Comparison of ENCODE assay signal across 16 cellular contexts in the genomic region with DNA sequence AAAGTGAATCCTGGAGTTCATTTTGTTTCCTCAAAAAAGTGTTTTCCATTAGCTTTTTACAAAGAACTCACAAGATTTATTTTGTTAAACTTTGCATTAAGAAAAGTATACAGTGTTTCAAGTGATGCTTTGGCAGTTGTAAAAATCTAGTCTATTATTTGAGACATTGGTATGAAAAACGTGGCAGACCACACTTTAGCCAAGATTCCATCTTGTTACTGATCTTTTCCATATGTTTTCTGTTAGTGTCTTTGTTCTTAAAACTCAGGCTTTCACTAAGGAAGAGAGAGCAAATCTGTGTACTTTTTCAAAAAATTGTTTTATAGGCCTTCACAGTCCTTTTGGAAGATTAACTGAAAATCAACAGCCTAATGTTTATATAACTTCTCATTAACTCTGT. TPM values are rescaled to one million over a fixed set of nuclear protein-coding genes. Genes with fewer than 3 reads are reported as not detected.
A peak's percentile ranks its signal among the peaks of the same experiment; 100 is the strongest.
DNase-seq lines count a peak whose midpoint lies in the region; ATAC-seq, FAIRE-seq and TF ChIP-seq lines count a peak whose summit lies in the region.
"Had no signal": no experiment of that assay in that cellular context is flagged by ENCODE, and none has a peak within 500 bp of the region (broad histone marks: within the 10 kb centered on the region; RNA-seq: fewer than 3 reads in every experiment).

No MANE protein-coding gene starts in this region.

- H4K8ac ChIP-seq in IMR-90 (ENCODE audit: low read depth in 2 of 2, low read length in 2 of 2): no peak overlapping the region; a peak in 1 of 4 replicates

- POLR2A ChIA-PET in IMR-90 (lab: Charles Lee; ENCODE audit: unreplicated experiment): no interaction called here

- H3K14ac ChIP-seq in IMR-90 (replicated peaks; ENCODE audit: low read depth, low read length): no peak overlapping the region

- no peaks in the 10 kb centered on the region for H3K79me1 ChIP-seq in IMR-90 (ENCODE audit: low read depth in 1 of 2, low read length in 2 of 2)

- H3K4me1 Mint-ChIP-seq in astrocyte (ENCODE audit: low read depth, unreplicated experiment): peaks cover 2% of the 10 kb centered on the region
- H3K4me1 Mint-ChIP-seq in activated CD4-positive, alpha-beta T cell treated with anti-CD3 and anti-CD28 coated beads, Interleukin-2, amount 10 ng/mL, durations not matched to agents 24 days and 14 days: no peaks in the 10 kb centered on the region

- H2AK5ac ChIP-seq in IMR-90 (ENCODE audit: low read depth, low read length): no peak overlapping the region

- DNase-seq in IMR-90 (peak; percentile 65), astrocyte (ENCODE audit: low read depth) (peak; percentile 57), foreskin fibroblast (peak; percentile 25 to 69), thoracic aorta (ENCODE audit: low spot score) (no peak), MM.1S (no peak), NCI-H2107 treated with DMSO at 0.1 percent for 48 hours (lab: John Stamatoyannopoulos, UW; ENCODE audit: unreplicated experiment) (no peak)
- no peak for DNase-seq in activated CD4-positive, alpha-beta T cell treated with anti-CD3 and anti-CD28 coated beads, Interleukin-2, amount 10 ng/mL, durations not matched to agents 24 days and 14 days
- DNase-seq: CD8-positive, alpha-beta T cell; effector CD8-positive, alpha-beta T cell; GDM1 had no signal

- H2BK5ac ChIP-seq in IMR-90 (ENCODE audit: low read depth, low read length, poor library complexity, severe bottlenecking): peak overlapping the region; percentile 53

- H4K20me1 ChIP-seq in IMR-90 (ENCODE audit: insufficient read depth, low read length): no peaks in the 10 kb centered on the region
- H4K20me1 ChIP-seq in astrocyte (ENCODE audit: insufficient read depth, low read length): no peaks in the 10 kb centered on the region
- H4K20me1 ChIP-seq in MM.1S (ENCODE audit: insufficient read depth, low read length): no peaks in the 10 kb centered on the region

- H2BK120ac ChIP-seq in IMR-90 (ENCODE audit: low read depth, low read length): no peak overlapping the region

- ATAC-seq in IMR-90 (ENCODE audit: low read depth): peak; percentile 50
- no peak for ATAC-seq in thoracic aorta (ENCODE audit: insufficient number of reproducible peaks, low FRiP score, low read depth)
- ATAC-seq: CD8-positive, alpha-beta T cell had no signal

- H3K18ac ChIP-seq in IMR-90 (ENCODE audit: low read depth, low read length): no peak overlapping the region

- H3K9ac ChIP-seq in IMR-90 (ENCODE audit: low read depth, low read length) (no peak overlapping the region), astrocyte (ENCODE audit: low read length) (no peak overlapping the region), MM.1S (ENCODE audit: low read length) (no peak overlapping the region)

- no peak for TF ChIP-seq RAD21 in IMR-90 (IDR thresholded peaks at IDR 0.05; ENCODE audit: low read length)

- H3K4me3 Mint-ChIP-seq in astrocyte (ENCODE audit: unreplicated experiment): no peak overlapping the region
- no peak overlapping the region for H3K4me3 Mint-ChIP-seq in activated CD4-positive, alpha-beta T cell treated with anti-CD3 and anti-CD28 coated beads, Interleukin-2, amount 10 ng/mL, durations not matched to agents 24 days and 14 days
- H3K4me3 Mint-ChIP-seq: CD8-positive, alpha-beta T cell had no signal

- H3K4me2 ChIP-seq in IMR-90 (ENCODE audit: low read depth, low read length): no peak overlapping the region
- H3K4me2 ChIP-seq in astrocyte (ENCODE audit: low read length): no peak overlapping the region
- no peak overlapping the region for H3K4me2 ChIP-seq in MM.1S (ENCODE audit: low read depth, low read length)

- TF ChIP-seq POLR2A in IMR-90 (IDR thresholded peaks at IDR 0.05; ENCODE audit: low read depth, low read length): no peak

- H2BK15ac ChIP-seq in IMR-90 (ENCODE audit: low read depth, low read length): no peak overlapping the region

- no peak overlapping the region for H3K56ac ChIP-seq in IMR-90 (ENCODE audit: extremely low read depth, insufficient read depth, low read length)

- FAIRE-seq in astrocyte (lab: Jason Lieb, UNC): peak; percentile 34
- FAIRE-seq: GM18507 had no signal

- dilution Hi-C loops in IMR-90 (cut with HindIII; ENCODE audit: low sequenced_read_pairs, unreplicated experiment): no loop called here

- H2AFZ ChIP-seq in IMR-90 (replicated peaks; ENCODE audit: low read length, poor library complexity) (no peak overlapping the region), astrocyte (ENCODE audit: low read depth, low read length) (no peak overlapping the region), MM.1S (ENCODE audit: low read length) (no peak overlapping the region)

- no peak overlapping the region for H2AK9ac ChIP-seq in IMR-90 (replicated peaks; ENCODE audit: low read depth, low read length, poor library complexity)

- no peaks in the 10 kb centered on the region for H3K9me3 Mint-ChIP-seq in astrocyte (ENCODE audit: unreplicated experiment)
- no peaks in the 10 kb centered on the region for H3K9me3 Mint-ChIP-seq in activated CD4-positive, alpha-beta T cell treated with anti-CD3 and anti-CD28 coated beads, Interleukin-2, amount 10 ng/mL, durations not matched to agents 24 days and 14 days
- H3K9me3 Mint-ChIP-seq: activated T-helper 2 cell treated with anti-CD3 and anti-CD28 coated beads, Interferon-gamma antibody, Interleukin-2, Interleukin-4, amounts not matched to agents 10 μg/mL and 5 μg/mL and 100 μg/mL, durations not matched to agents 14 hours and 24 hours and 36 hours; CD8-positive, alpha-beta T cell had no signal

- H3K4me1 ChIP-seq in IMR-90 (ENCODE audit: control insufficient read depth, insufficient read depth, low read length) (peaks cover 8% of the 10 kb centered on the region), astrocyte (ENCODE audit: insufficient read depth, low read length) (no peaks in the 10 kb centered on the region), thoracic aorta (ENCODE audit: control insufficient read depth in 1 of 2, low read depth in 2 of 2) (peaks cover 7 to 44% of the 10 kb centered on the region in 2 donors), MM.1S (ENCODE audit: low read length) (no peaks in the 10 kb centered on the region)

- H3K27me3 Mint-ChIP-seq in astrocyte (ENCODE audit: low read depth, unreplicated experiment): no peaks in the 10 kb centered on the region
- H3K27me3 Mint-ChIP-seq in activated CD4-positive, alpha-beta T cell treated with anti-CD3 and anti-CD28 coated beads, Interleukin-2, amount 10 ng/mL, durations not matched to agents 24 days and 14 days: no peaks in the 10 kb centered on the region

- no peak overlapping the region for H3K27ac Mint-ChIP-seq in astrocyte (ENCODE audit: unreplicated experiment)
- no peak overlapping the region for H3K27ac Mint-ChIP-seq in activated CD4-positive, alpha-beta T cell treated with anti-CD3 and anti-CD28 coated beads, Interleukin-2, amount 10 ng/mL, durations not matched to agents 24 days and 14 days
- H3K27ac Mint-ChIP-seq: activated T-helper 2 cell treated with anti-CD3 and anti-CD28 coated beads, Interferon-gamma antibody, Interleukin-2, Interleukin-4, amounts not matched to agents 10 μg/mL and 5 μg/mL and 100 μg/mL, durations not matched to agents 14 hours and 24 hours and 36 hours; CD8-positive, alpha-beta T cell had no signal

- H3K36me3 Mint-ChIP-seq in astrocyte (ENCODE audit: low read depth, unreplicated experiment): no peaks in the 10 kb centered on the region
- H3K36me3 Mint-ChIP-seq in activated CD4-positive, alpha-beta T cell treated with anti-CD3 and anti-CD28 coated beads, Interleukin-2, amount 10 ng/mL, durations not matched to agents 24 days and 14 days (ENCODE audit: low read depth): peaks cover under 1% of the 10 kb centered on the region
- H3K36me3 Mint-ChIP-seq: CD8-positive, alpha-beta T cell had no signal

- H3K9me3 ChIP-seq in IMR-90 (ENCODE audit: control insufficient read depth, insufficient read depth, low read length) (no peaks in the 10 kb centered on the region), astrocyte (ENCODE audit: insufficient read depth, low read depth, low read length) (no peaks in the 10 kb centered on the region), thoracic aorta (no peaks in the 10 kb centered on the region), MM.1S (replicated peaks; ENCODE audit: insufficient read depth, low read length) (no peaks in the 10 kb centered on the region)

- intact Hi-C loops in IMR-90 (cut with micrococcal nuclease): no loop called here
- intact Hi-C loops in activated CD4-positive, alpha-beta T cell treated with anti-CD3 and anti-CD28 coated beads, Interleukin-2, amount 10 ng/mL, durations not matched to agents 24 days and 14 days (cut with micrococcal nuclease): no loop called here

- WGBS in IMR-90 (ENCODE audit: extremely low coverage in 2 of 2, insufficient read length in 1 of 2), 2 experiments: no CpG with 5 or more reads among the region's 1 CpG

- CTCF ChIA-PET in IMR-90 (lab: Yijun Ruan, JAX): interaction anchor here (1.0 kb wide), 1 partner anchor 156 kb away, joined by 3 read pairs; no protein-coding TSS in a partner anchor

- H2BK20ac ChIP-seq in IMR-90 (ENCODE audit: low read depth, low read length): no peak overlapping the region

- no peak overlapping the region for H4K91ac ChIP-seq in IMR-90 (ENCODE audit: insufficient read depth, low read depth, low read length)

- H3K27me3 ChIP-seq in IMR-90 (ENCODE audit: control insufficient read depth, insufficient read depth, low read length) (no peaks in the 10 kb centered on the region), astrocyte (ENCODE audit: insufficient read depth, low read length) (no peaks in the 10 kb centered on the region), thoracic aorta (replicated peaks; ENCODE audit: insufficient read depth) (no peaks in the 10 kb centered on the region), MM.1S (replicated peaks; ENCODE audit: insufficient read depth, low read length) (no peaks in the 10 kb centered on the region)

- no TSS peak for BruUV-seq in IMR-90 (replicated peaks; lab: Mats Ljungman, UMichigan)

- no peak overlapping the region for H4K5ac ChIP-seq in IMR-90 (ENCODE audit: low read depth, low read length)

- H3K9me1 ChIP-seq in IMR-90 (ENCODE audit: insufficient read depth, low read length): peaks cover 2% of the 10 kb centered on the region; the same call in 1 of the 2 replicates

- no peak overlapping the region for H3K23ac ChIP-seq in IMR-90 (ENCODE audit: low read depth, low read length)

- in situ Hi-C loops in IMR-90 (cut with MboI; ENCODE audit: low sequenced_read_pairs): no loop called here

- H3K27ac ChIP-seq in IMR-90 (ENCODE audit: insufficient read depth, low read length) (peak overlapping the region; percentile 98; the same call in 1 of the 2 replicates), astrocyte (ENCODE audit: low read depth, low read length) (no peak overlapping the region), thoracic aorta (peak overlapping the region; percentile 37 to 65), MM.1S (ENCODE audit: low read length) (no peak overlapping the region)

- no peaks in the 10 kb centered on the region for H3K79me2 ChIP-seq in astrocyte (ENCODE audit: insufficient read depth, low read length)
- no peaks in the 10 kb centered on the region for H3K79me2 ChIP-seq in MM.1S (ENCODE audit: low read length)

- no peaks in the 10 kb centered on the region for H3K9me2 ChIP-seq in MM.1S (replicated peaks; ENCODE audit: insufficient read depth, low read length)

- no peak for TF ChIP-seq CTCF in IMR-90 (conservative IDR thresholded peaks at IDR 0.05; ENCODE audit: low read depth, low read length)
- no peak for TF ChIP-seq CTCF in astrocyte (IDR thresholded peaks at IDR 0.05; ENCODE audit: insufficient read depth, low read depth, low read length)
- no peak for TF ChIP-seq CTCF in foreskin fibroblast (IDR thresholded peaks at IDR 0.05; ENCODE audit: low read depth, low read length)
- TF ChIP-seq CTCF in thoracic aorta (IDR thresholded peaks at IDR 0.05): no peak
- no peak for TF ChIP-seq CTCF in MM.1S (IDR thresholded peaks at IDR 0.05; ENCODE audit: low read length)

- H3K4ac ChIP-seq in IMR-90 (ENCODE audit: low read depth, low read length): no peak overlapping the region

- no peaks in the 10 kb centered on the region for H3K36me3 ChIP-seq in IMR-90 (ENCODE audit: control insufficient read depth, insufficient read depth, low read length)
- no peaks in the 10 kb centered on the region for H3K36me3 ChIP-seq in astrocyte (ENCODE audit: insufficient read depth, low read length)
- H3K36me3 ChIP-seq in thoracic aorta: no peaks in the 10 kb centered on the region
- no peaks in the 10 kb centered on the region for H3K36me3 ChIP-seq in MM.1S (replicated peaks; ENCODE audit: insufficient read depth, low read length)

- no peaks in the 10 kb centered on the region for H3F3A ChIP-seq in MM.1S (ENCODE audit: insufficient read depth, low read length)

- H3K4me3 ChIP-seq in IMR-90 (ENCODE audit: insufficient read depth, low read depth, low read length) (no peak overlapping the region), astrocyte (ENCODE audit: insufficient read depth, low read depth, low read length) (no peak overlapping the region), foreskin fibroblast (ENCODE audit: low read depth in 1 of 2, low read length in 2 of 2) (no peak overlapping the region), thoracic aorta (no peak overlapping the region), MM.1S (ENCODE audit: low read length) (no peak overlapping the region)

RNA-seq across cellular contexts. Expression of a gene that starts 1.3 kb away (rescaled TPM):
- total RNA-seq in IMR-90 (2012; rRNA removed): not detected in 2 replicates
- not detected in 2 replicates for polyA plus RNA-seq in IMR-90 (2012; rRNA removed)
- not detected in 2 replicates for polyA plus RNA-seq in IMR-90 (2012; cell fraction: cytosol; rRNA removed)
- polyA plus RNA-seq in IMR-90 (2012; cell fraction: nucleus; rRNA removed; ENCODE audit: low replicate concordance): not detected in 2 replicates
- not detected in 2 replicates for total RNA-seq in astrocyte
- total RNA-seq in thoracic aorta: 100 to 1,000 TPM; 200 TPM
- not detected in 2 replicates for total RNA-seq in activated CD4-positive, alpha-beta T cell treated with anti-CD3 and anti-CD28 coated beads, Interleukin-2, amount 10 ng/mL, durations not matched to agents 24 days and 14 days
- total RNA-seq: activated T-helper 2 cell treated with anti-CD3 and anti-CD28 coated beads, Interferon-gamma antibody, Interleukin-2, Interleukin-4, amounts not matched to agents 10 μg/mL and 5 μg/mL and 100 μg/mL, durations not matched to agents 14 hours and 24 hours and 36 hours; CD8-positive, alpha-beta T cell; kidney epithelial cell; myocyte; SK-MEL-5 had no signal

RNA-seq across cellular contexts. Expression of a gene that starts 21.2 kb away (rescaled TPM):
- total RNA-seq in IMR-90 (2012; rRNA removed): under 0.01 TPM in 1 of 2 replicates, not detected in the other
- polyA plus RNA-seq in IMR-90 (2012; rRNA removed): 0.10 TPM in 1 of 2 replicates, not detected in the other
- polyA plus RNA-seq in IMR-90 (2012; cell fraction: cytosol; rRNA removed): not detected in 2 replicates
- not detected in 2 replicates for polyA plus RNA-seq in IMR-90 (2012; cell fraction: nucleus; rRNA removed; ENCODE audit: low replicate concordance)
- not detected in 2 replicates for total RNA-seq in astrocyte
- total RNA-seq in thoracic aorta: 100 to 1,000 TPM; 210 to 600 TPM
- total RNA-seq in activated CD4-positive, alpha-beta T cell treated with anti-CD3 and anti-CD28 coated beads, Interleukin-2, amount 10 ng/mL, durations not matched to agents 24 days and 14 days: not detected in 2 replicates
- total RNA-seq: activated T-helper 2 cell treated with anti-CD3 and anti-CD28 coated beads, Interferon-gamma antibody, Interleukin-2, Interleukin-4, amounts not matched to agents 10 μg/mL and 5 μg/mL and 100 μg/mL, durations not matched to agents 14 hours and 24 hours and 36 hours; CD8-positive, alpha-beta T cell; kidney epithelial cell; myocyte; pulmonary artery endothelial cell; SK-MEL-5 had no signal

RNA-seq across cellular contexts. Expression of a gene that starts 56.7 kb away (rescaled TPM):
- total RNA-seq in IMR-90 (2012; rRNA removed): under 0.01 and 0.28 TPM in 2 replicates
- 0.04 and 0.09 TPM in 2 replicates for polyA plus RNA-seq in IMR-90 (2012; rRNA removed)
- 0.02 TPM in 1 of 2 replicates, not detected in the other for polyA plus RNA-seq in IMR-90 (2012; cell fraction: cytosol; rRNA removed)
- polyA plus RNA-seq in IMR-90 (2012; cell fraction: nucleus; rRNA removed; ENCODE audit: low replicate concordance): 0.05 TPM in 1 of 2 replicates, not detected in the other
- not detected in 2 replicates for total RNA-seq in astrocyte
- 100 to 1,000 TPM; 110 to 122 TPM for total RNA-seq in thoracic aorta
- total RNA-seq in activated CD4-positive, alpha-beta T cell treated with anti-CD3 and anti-CD28 coated beads, Interleukin-2, amount 10 ng/mL, durations not matched to agents 24 days and 14 days: not detected in 2 replicates
- total RNA-seq: activated T-helper 2 cell treated with anti-CD3 and anti-CD28 coated beads, Interferon-gamma antibody, Interleukin-2, Interleukin-4, amounts not matched to agents 10 μg/mL and 5 μg/mL and 100 μg/mL, durations not matched to agents 14 hours and 24 hours and 36 hours; CD8-positive, alpha-beta T cell; kidney epithelial cell; SK-MEL-5 had no signal

Comparison
In these comparisons a context has a peak if more than half of its experiments do, and no peak if none do; other contexts are left out.
1. DNase-seq: peak in IMR-90 (single experiment), astrocyte (single experiment) and foreskin fibroblast (2 of 2); none in thoracic aorta (single experiment), activated CD4-positive, alpha-beta T cell treated with anti-CD3 and anti-CD28 coated beads, Interleukin-2, amount 10 ng/mL, durations not matched to agents 24 days and 14 days (single experiment), MM.1S (single experiment) and NCI-H2107 treated with DMSO at 0.1 percent for 48 hours (single experiment).
2. H3K27ac ChIP-seq: peak in IMR-90 (single experiment) and thoracic aorta (2 of 2); none in astrocyte (single experiment) and MM.1S (single experiment).
3. RNA of a gene that starts 1.3 kb away (total RNA-seq): 200 TPM in thoracic aorta; not detected in IMR-90, not detected in astrocyte and not detected in activated CD4-positive, alpha-beta T cell treated with anti-CD3 and anti-CD28 coated beads, Interleukin-2, amount 10 ng/mL, durations not matched to agents 24 days and 14 days; every median in the first group is over 100 times any median in the second.
4. RNA of a gene that starts 21.2 kb away (total RNA-seq): 210 to 600 TPM in thoracic aorta; under 0.01 TPM in IMR-90, not detected in astrocyte and not detected in activated CD4-positive, alpha-beta T cell treated with anti-CD3 and anti-CD28 coated beads, Interleukin-2, amount 10 ng/mL, durations not matched to agents 24 days and 14 days; every median in the first group is over 100 times any median in the second.
5. RNA of a gene that starts 56.7 kb away (total RNA-seq): 110 to 122 TPM in thoracic aorta; not detected in astrocyte, under 0.01 to 0.28 TPM in IMR-90 and not detected in activated CD4-positive, alpha-beta T cell treated with anti-CD3 and anti-CD28 coated beads, Interleukin-2, amount 10 ng/mL, durations not matched to agents 24 days and 14 days; every median in the first group is over 10 times any median in the second.